14 cellular contexts compared by ENCODE assay signal in the genomic region with DNA sequence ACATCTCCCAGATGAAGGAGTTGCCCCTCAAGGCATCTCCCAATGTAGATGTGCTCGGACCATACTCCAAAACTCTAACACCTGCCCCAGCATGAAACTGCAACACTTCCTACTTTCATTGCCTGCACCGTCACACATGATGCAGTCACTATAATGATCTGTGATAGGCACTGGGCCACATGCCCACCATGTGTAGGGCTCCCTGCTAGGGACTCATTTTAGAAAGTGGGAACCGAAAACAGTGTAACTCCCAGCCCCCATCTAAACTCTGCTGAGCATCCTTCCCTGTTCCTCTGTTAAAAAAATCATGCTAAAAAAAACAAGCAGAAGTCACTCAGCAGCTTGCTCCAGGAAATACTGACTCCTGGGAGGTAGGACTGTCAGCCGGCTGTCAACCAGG.
DNase-seq lines count a peak whose midpoint lies in the region; ATAC-seq and TF ChIP-seq lines count a peak whose summit lies in the region.
"Had no signal": no experiment of that assay in that cellular context is flagged by ENCODE, and none has a peak within 500 bp of the region (broad histone marks: within the 10 kb centered on the region; RNA-seq: fewer than 3 reads in every experiment).

No MANE protein-coding gene starts in this region.

- no peaks in the 10 kb centered on the region for H3K27me3 ChIP-seq in right atrium auricular region
- H3K27me3 ChIP-seq: adrenal gland, right lobe of liver had no signal

- no peak overlapping the region for H3K27ac ChIP-seq in right atrium auricular region
- H3K27ac ChIP-seq: adrenal gland, hepatocyte, right lobe of liver, SJCRH30 had no signal

- no peak overlapping the region for H3K27ac Mint-ChIP-seq in activated T-helper 1 cell treated with anti-CD3 and anti-CD28 coated beads, Interleukin-12 subunit alpha, Interleukin-12 subunit beta, Interleukin-2, Interleukin-4 antibody, amounts not matched to agents 30 ng/mL and 10 ng/mL and 1 ng/mL, durations not matched to agents 14 hours and 24 hours and 36 hours

- no peaks in the 10 kb centered on the region for H3K36me3 Mint-ChIP-seq in activated T-helper 1 cell treated with anti-CD3 and anti-CD28 coated beads, Interleukin-12 subunit alpha, Interleukin-12 subunit beta, Interleukin-2, Interleukin-4 antibody, amounts not matched to agents 30 ng/mL and 10 ng/mL and 1 ng/mL, durations not matched to agents 14 hours and 24 hours and 36 hours (ENCODE audit: low read depth)

- intact Hi-C loops in Right ventricle myocardium inferior (cut with DNase I): no loop called here
- intact Hi-C loops in activated T-helper 1 cell treated with anti-CD3 and anti-CD28 coated beads, Interleukin-12 subunit alpha, Interleukin-12 subunit beta, Interleukin-2, Interleukin-4 antibody, amounts not matched to agents 30 ng/mL and 10 ng/mL and 1 ng/mL, durations not matched to agents 14 hours and 24 hours and 36 hours (cut with micrococcal nuclease): no loop called here

- H3K27me3 Mint-ChIP-seq in activated T-helper 1 cell treated with anti-CD3 and anti-CD28 coated beads, Interleukin-12 subunit alpha, Interleukin-12 subunit beta, Interleukin-2, Interleukin-4 antibody, amounts not matched to agents 30 ng/mL and 10 ng/mL and 1 ng/mL, durations not matched to agents 14 hours and 24 hours and 36 hours (ENCODE audit: insufficient read depth): peaks cover 1% of the 10 kb centered on the region

- no peak overlapping the region for H3K4me3 Mint-ChIP-seq in activated T-helper 1 cell treated with anti-CD3 and anti-CD28 coated beads, Interleukin-12 subunit alpha, Interleukin-12 subunit beta, Interleukin-2, Interleukin-4 antibody, amounts not matched to agents 30 ng/mL and 10 ng/mL and 1 ng/mL, durations not matched to agents 14 hours and 24 hours and 36 hours

- ATAC-seq in Right ventricle myocardium inferior (peak; percentile 30), HG03039 (IDR thresholded peaks at IDR 0.05; ENCODE audit: unreplicated experiment) (peak; percentile 68), GM19023 (IDR thresholded peaks at IDR 0.05; ENCODE audit: unreplicated experiment) (no peak)

- no peaks in the 10 kb centered on the region for H3K4me1 ChIP-seq in right atrium auricular region
- H3K4me1 ChIP-seq: adrenal gland, right lobe of liver, SJCRH30 had no signal

- H3K4me3 ChIP-seq in right atrium auricular region: no peak overlapping the region
- H3K4me3 ChIP-seq: adrenal gland, hepatocyte, right lobe of liver, SJCRH30 had no signal

- no peaks in the 10 kb centered on the region for H3K9me3 Mint-ChIP-seq in activated T-helper 1 cell treated with anti-CD3 and anti-CD28 coated beads, Interleukin-12 subunit alpha, Interleukin-12 subunit beta, Interleukin-2, Interleukin-4 antibody, amounts not matched to agents 30 ng/mL and 10 ng/mL and 1 ng/mL, durations not matched to agents 14 hours and 24 hours and 36 hours

- no peaks in the 10 kb centered on the region for H3K9me3 ChIP-seq in right atrium auricular region
- H3K9me3 ChIP-seq: adrenal gland, right lobe of liver, SJCRH30 had no signal

- no peaks in the 10 kb centered on the region for H3K36me3 ChIP-seq in right atrium auricular region
- H3K36me3 ChIP-seq: adrenal gland, right lobe of liver, SJCRH30 had no signal

- TF ChIP-seq CTCF in right atrium auricular region (IDR thresholded peaks at IDR 0.05): no peak

- H3K4me1 Mint-ChIP-seq in activated T-helper 1 cell treated with anti-CD3 and anti-CD28 coated beads, Interleukin-12 subunit alpha, Interleukin-12 subunit beta, Interleukin-2, Interleukin-4 antibody, amounts not matched to agents 30 ng/mL and 10 ng/mL and 1 ng/mL, durations not matched to agents 14 hours and 24 hours and 36 hours (ENCODE audit: low read depth): no peaks in the 10 kb centered on the region

- no peak for DNase-seq in Right ventricle myocardium inferior (ENCODE audit: missing footprints)
- no peak for DNase-seq in right atrium auricular region (ENCODE audit: low spot score)
- DNase-seq in NOMO-1 treated with dmso at 0.1 percent for 144 hours (lab: John Stamatoyannopoulos, UW; ENCODE audit: unreplicated experiment): peak; percentile 25
- no peak for DNase-seq in activated T-helper 1 cell treated with anti-CD3 and anti-CD28 coated beads, Interleukin-12 subunit alpha, Interleukin-12 subunit beta, Interleukin-2, Interleukin-4 antibody, amounts not matched to agents 30 ng/mL and 10 ng/mL and 1 ng/mL, durations not matched to agents 14 hours and 24 hours and 36 hours (ENCODE audit: low spot score)
- no peak for DNase-seq in D341Med (ENCODE audit: low spot score)
- no peak for DNase-seq in kidney tubule cell (ENCODE audit: low spot score)
- DNase-seq: activated CD4-positive, alpha-beta T cell treated with anti-CD3 and anti-CD28 coated beads, Interleukin-2, amount 50 U/mL, for 48 hours; effector CD4-positive, alpha-beta T cell; right lobe of liver; SJCRH30 had no signal
